In genomic region chr4:73245955-73246354, GRCh38 we compare ENCODE assay signal across 26 cellular contexts. TPM values are rescaled to one million over a fixed set of nuclear protein-coding genes. Genes with fewer than 3 reads are reported as not detected.
A peak's percentile ranks its signal among the peaks of the same experiment; 100 is the strongest.
DNase-seq lines count a peak whose midpoint lies in the region; ATAC-seq and TF ChIP-seq lines count a peak whose summit lies in the region.
"Had no signal": no experiment of that assay in that cellular context is flagged by ENCODE, and none has a peak within 500 bp of the region (broad histone marks: within the 10 kb centered on the region; RNA-seq: fewer than 3 reads in every experiment).

No MANE protein-coding gene starts in this region.

- H3K4me3 ChIP-seq in upper lobe of right lung: no peak overlapping the region
- H3K4me3 ChIP-seq in right lobe of liver: no peak overlapping the region
- H3K4me3 ChIP-seq: Peyer's patch, SJSA1, spleen, testis had no signal

- peaks cover 86% of the 10 kb centered on the region for H3K4me1 Mint-ChIP-seq in activated naive CD4-positive, alpha-beta T cell treated with anti-CD3 and anti-CD28 coated beads, Interleukin-2, amount 50 U/mL, for 24 hours
- H3K4me1 Mint-ChIP-seq in activated naive CD4-positive, alpha-beta T cell treated with anti-CD3 and anti-CD28 coated beads, Interleukin-2, amount 10 ng/mL, durations not matched to agents 7 days and 5 days: peaks cover 23% of the 10 kb centered on the region
- H3K4me1 Mint-ChIP-seq in WTC11: peaks cover 39% of the 10 kb centered on the region

- H3K36me3 ChIP-seq in upper lobe of right lung (no peaks in the 10 kb centered on the region), right lobe of liver (no peaks in the 10 kb centered on the region)

- CTCF ChIA-PET in activated naive CD4-positive, alpha-beta T cell treated with anti-CD3 and anti-CD28 coated beads, Interleukin-2, amount 10 ng/mL, durations not matched to agents 7 days and 5 days (lab: Charles Lee): interaction anchor here (1.5 kb wide), 1 partner anchor 11 kb away, joined by 5 read pairs; no protein-coding TSS in a partner anchor
- CTCF ChIA-PET in WTC11 (lab: Charles Lee): interaction anchor here (2.2 kb wide), 1 partner anchor 12 kb away, joined by 12 read pairs; the partner anchor contains the start of gene ANKRD17

- TF ChIP-seq CTCF in WTC11 (IDR thresholded peaks at IDR 0.05) (no peak), upper lobe of right lung (IDR thresholded peaks at IDR 0.05) (no peak), right lobe of liver (IDR thresholded peaks at IDR 0.05) (no peak)

- no peaks in the 10 kb centered on the region for H3K9me3 Mint-ChIP-seq in activated naive CD4-positive, alpha-beta T cell treated with anti-CD3 and anti-CD28 coated beads, Interleukin-2, amount 50 U/mL, for 24 hours
- H3K9me3 Mint-ChIP-seq in activated naive CD4-positive, alpha-beta T cell treated with anti-CD3 and anti-CD28 coated beads, Interleukin-2, amount 10 ng/mL, durations not matched to agents 7 days and 5 days: no peaks in the 10 kb centered on the region
- H3K9me3 Mint-ChIP-seq in WTC11: no peaks in the 10 kb centered on the region
- H3K9me3 Mint-ChIP-seq: activated naive CD8-positive, alpha-beta T cell treated with anti-CD3 and anti-CD28 coated beads, Interleukin-2, amount 10 ng/mL, durations not matched to agents 7 days and 5 days; stimulated activated memory B cell treated with anti-CD40 and anti-IgM and Interleukin-4, amounts not matched to agents 10 μg/mL and 1 μg/mL and 100 μg/mL, for 72 hours; T-cell had no signal

- POLR2A ChIA-PET in WTC11 (lab: Charles Lee): no interaction called here

- no peaks in the 10 kb centered on the region for H3K9me3 ChIP-seq in upper lobe of right lung
- H3K9me3 ChIP-seq in right lobe of liver: no peaks in the 10 kb centered on the region
- H3K9me3 ChIP-seq: Peyer's patch, SJSA1, testis had no signal

- ATAC-seq in WTC11: no peak
- peak; percentile 39 for ATAC-seq in upper lobe of right lung
- ATAC-seq in Right ventricle myocardium superior (ENCODE audit: poor library complexity): no peak
- no peak for ATAC-seq in right lobe of liver
- ATAC-seq: HCT116; left cardiac atrium; stimulated activated memory B cell treated with anti-CD40 and anti-IgM and Interleukin-4, amounts not matched to agents 10 μg/mL and 1 μg/mL and 100 μg/mL, for 72 hours; T-cell had no signal

- no peak overlapping the region for H3K27ac ChIP-seq in upper lobe of right lung
- H3K27ac ChIP-seq in right lobe of liver: no peak overlapping the region
- H3K27ac ChIP-seq: SJSA1, spleen, testis had no signal

- H3K4me3 Mint-ChIP-seq in activated naive CD4-positive, alpha-beta T cell treated with anti-CD3 and anti-CD28 coated beads, Interleukin-2, amount 50 U/mL, for 24 hours: peak overlapping the region; percentile 8
- no peak overlapping the region for H3K4me3 Mint-ChIP-seq in activated naive CD4-positive, alpha-beta T cell treated with anti-CD3 and anti-CD28 coated beads, Interleukin-2, amount 10 ng/mL, durations not matched to agents 7 days and 5 days
- H3K4me3 Mint-ChIP-seq in WTC11: no peak overlapping the region
- H3K4me3 Mint-ChIP-seq: activated naive CD8-positive, alpha-beta T cell treated with anti-CD3 and anti-CD28 coated beads, Interleukin-2, amount 10 ng/mL, durations not matched to agents 7 days and 5 days; stimulated activated memory B cell treated with anti-CD40 and anti-IgM and Interleukin-4, amounts not matched to agents 10 μg/mL and 1 μg/mL and 100 μg/mL, for 72 hours had no signal

- TF ChIP-seq POLR2A in erythroblast (IDR thresholded peaks at IDR 0.05; ENCODE audit: low read length) (no peak), right lobe of liver (IDR thresholded peaks at IDR 0.05) (no peak)

- H3K27me3 Mint-ChIP-seq in activated naive CD4-positive, alpha-beta T cell treated with anti-CD3 and anti-CD28 coated beads, Interleukin-2, amount 50 U/mL, for 24 hours: no peaks in the 10 kb centered on the region
- no peaks in the 10 kb centered on the region for H3K27me3 Mint-ChIP-seq in activated naive CD4-positive, alpha-beta T cell treated with anti-CD3 and anti-CD28 coated beads, Interleukin-2, amount 10 ng/mL, durations not matched to agents 7 days and 5 days
- no peaks in the 10 kb centered on the region for H3K27me3 Mint-ChIP-seq in WTC11 (ENCODE audit: low read depth)
- H3K27me3 Mint-ChIP-seq: activated naive CD8-positive, alpha-beta T cell treated with anti-CD3 and anti-CD28 coated beads, Interleukin-2, amount 10 ng/mL, durations not matched to agents 7 days and 5 days; stimulated activated memory B cell treated with anti-CD40 and anti-IgM and Interleukin-4, amounts not matched to agents 10 μg/mL and 1 μg/mL and 100 μg/mL, for 72 hours; T-cell had no signal

- no peak for DNase-seq in activated naive CD4-positive, alpha-beta T cell treated with anti-CD3 and anti-CD28 coated beads, Interleukin-2, amount 10 ng/mL, durations not matched to agents 7 days and 5 days
- DNase-seq in WTC11 (ENCODE audit: low spot score) (no peak), erythroblast (lab: John Stamatoyannopoulos, UW) (peak; percentile 64 to 76), upper lobe of right lung (no peak), Right ventricle myocardium superior (no peak), right lobe of liver (no peak)
- DNase-seq: activated CD4-positive, alpha-beta T cell treated with anti-CD3 and anti-CD28 coated beads for 48 hours; activated CD8-positive, alpha-beta memory T cell treated with anti-CD3 and anti-CD28 coated beads, Interleukin-2, amount 50 U/mL, for 48 hours; activated naive CD8-positive, alpha-beta T cell treated with anti-CD3 and anti-CD28 coated beads, Interleukin-2, amount 10 ng/mL, durations not matched to agents 7 days and 5 days; C1 segment of cervical spinal cord; central memory CD4-positive, alpha-beta T cell; dermis blood vessel endothelial cell; left cardiac atrium; mesendoderm; NCI-H1694 treated with DMSO at 0.1 percent for 48 hours; NCI-H2171; NCI-H524; Peyer's patch; spleen; stimulated activated CD4-positive, alpha-beta T cell treated with anti-CD3 and anti-CD28 coated beads, Interleukin-2, amount 100 ng/mL, for 48 hours; T-cell; testis had no signal

- peak overlapping the region; percentile 36 for H3K27ac Mint-ChIP-seq in activated naive CD4-positive, alpha-beta T cell treated with anti-CD3 and anti-CD28 coated beads, Interleukin-2, amount 50 U/mL, for 24 hours
- H3K27ac Mint-ChIP-seq in activated naive CD4-positive, alpha-beta T cell treated with anti-CD3 and anti-CD28 coated beads, Interleukin-2, amount 10 ng/mL, durations not matched to agents 7 days and 5 days: no peak overlapping the region
- peak overlapping the region; percentile 70 for H3K27ac Mint-ChIP-seq in WTC11
- H3K27ac Mint-ChIP-seq: activated naive CD8-positive, alpha-beta T cell treated with anti-CD3 and anti-CD28 coated beads, Interleukin-2, amount 10 ng/mL, durations not matched to agents 7 days and 5 days; stimulated activated memory B cell treated with anti-CD40 and anti-IgM and Interleukin-4, amounts not matched to agents 10 μg/mL and 1 μg/mL and 100 μg/mL, for 72 hours had no signal

- H3K36me3 Mint-ChIP-seq in activated naive CD4-positive, alpha-beta T cell treated with anti-CD3 and anti-CD28 coated beads, Interleukin-2, amount 50 U/mL, for 24 hours: peaks cover 17% of the 10 kb centered on the region
- peaks cover 30% of the 10 kb centered on the region for H3K36me3 Mint-ChIP-seq in activated naive CD4-positive, alpha-beta T cell treated with anti-CD3 and anti-CD28 coated beads, Interleukin-2, amount 10 ng/mL, durations not matched to agents 7 days and 5 days
- peaks cover 3% of the 10 kb centered on the region; the same call in 1 of the 2 replicates for H3K36me3 Mint-ChIP-seq in WTC11

- H3K27me3 ChIP-seq in upper lobe of right lung (no peaks in the 10 kb centered on the region), right lobe of liver (no peaks in the 10 kb centered on the region)
- H3K27me3 ChIP-seq: Peyer's patch, SJSA1, spleen, testis had no signal

- WGBS in right lobe of liver (ENCODE audit: insufficient coverage, low coverage, low lambda C conversion rate, missing lambda C conversion rate): 78% methylated on average over 2 of the region's 2 CpGs

- intact Hi-C loops in upper lobe of right lung (cut with DNase I) (no loop called here), Right ventricle myocardium superior (cut with DNase I) (no loop called here), right lobe of liver (cut with DNase I) (no loop called here)

- peaks cover 8% of the 10 kb centered on the region for H3K4me1 ChIP-seq in upper lobe of right lung
- peaks cover 0 to 11% (median 0%) of the 10 kb centered on the region in 4 donors for H3K4me1 ChIP-seq in right lobe of liver
- H3K4me1 ChIP-seq: SJSA1, testis had no signal

TF ChIP-seq in WTC11, 78 proteins besides CTCF, POLR2A, EP300 and RAD21 (continues in another document):
- no peak for TF ChIP-seq TCF7 (CRISPR knock-in tag; IDR thresholded peaks at IDR 0.05; ENCODE audit: low read depth)
- TF ChIP-seq ZBTB43 (CRISPR knock-in tag; IDR thresholded peaks at IDR 0.05): no peak
- TF ChIP-seq KAT7 (CRISPR knock-in tag; IDR thresholded peaks at IDR 0.05; ENCODE audit: borderline replicate concordance): no peak
- no peak for TF ChIP-seq ZNF671 (CRISPR knock-in tag; IDR thresholded peaks at IDR 0.05)
- no peak for TF ChIP-seq ZNF263 (CRISPR knock-in tag; IDR thresholded peaks at IDR 0.05; ENCODE audit: low read depth)

RNA-seq across cellular contexts. Expression of gene ANKRD17, which starts 12.6 kb away (rescaled TPM):
- total RNA-seq in WTC11 (2021) (66.9 to 76.0 TPM (median 71.0 TPM) in 3 replicates), upper lobe of right lung (61.5 TPM), Right ventricle myocardium superior (46.0 TPM), right lobe of liver (10 to 100 TPM; 25.1 to 34.0 (median 28.1) TPM)

Comparison
In these comparisons a context has a peak if more than half of its experiments do, and no peak if none do; other contexts are left out.
1. DNase-seq: peak in erythroblast (2 of 2); none in activated naive CD4-positive, alpha-beta T cell treated with anti-CD3 and anti-CD28 coated beads, Interleukin-2, amount 10 ng/mL, durations not matched to agents 7 days and 5 days (single experiment), WTC11 (single experiment), upper lobe of right lung (single experiment), Right ventricle myocardium superior (single experiment) and right lobe of liver (0 of 3).